ENCODE assay signal across 1 cellular context in genomic region chr14:79834856-79835255, GRCh38.
TF ChIP-seq lines count a peak whose summit lies in the region.

No MANE protein-coding gene starts in this region.

TF ChIP-seq in HepG2, 621 proteins besides CTCF, POLR2A, EP300 and RAD21 (continued from another document):
- no peak for TF ChIP-seq TRIM22 (IDR thresholded peaks at IDR 0.05)
- TF ChIP-seq NFKB2 (CRISPR knock-in tag; IDR thresholded peaks at IDR 0.05; ENCODE audit: borderline replicate concordance): no peak
- no peak for TF ChIP-seq NPAS2 (CRISPR knock-in tag; IDR thresholded peaks at IDR 0.05; ENCODE audit: borderline replicate concordance)
- TF ChIP-seq RAD51 (IDR thresholded peaks at IDR 0.05; ENCODE audit: borderline replicate concordance): no peak
- no peak for TF ChIP-seq ZNF335 (CRISPR knock-in tag; IDR thresholded peaks at IDR 0.05)
- no peak for TF ChIP-seq XRCC5 (optimal IDR thresholded peaks at IDR 0.05; ENCODE audit: low read length)
- TF ChIP-seq CEBPB (IDR thresholded peaks at IDR 0.05; ENCODE audit: borderline replicate concordance, low read depth, low read length): no peak
- no peak for TF ChIP-seq ZNF720 (CRISPR knock-in tag; IDR thresholded peaks at IDR 0.05)
- TF ChIP-seq ZNF7 (CRISPR knock-in tag; IDR thresholded peaks at IDR 0.05): no peak
- no peak for TF ChIP-seq BCLAF1 (IDR thresholded peaks at IDR 0.05)
- no peak for TF ChIP-seq ELF4 (CRISPR knock-in tag; IDR thresholded peaks at IDR 0.05; ENCODE audit: borderline replicate concordance)
- TF ChIP-seq SOX5 (CRISPR knock-in tag; IDR thresholded peaks at IDR 0.05; ENCODE audit: borderline replicate concordance): no peak
- no peak for TF ChIP-seq ZGPAT (CRISPR knock-in tag; IDR thresholded peaks at IDR 0.05)
- no peak for TF ChIP-seq NFIC (IDR thresholded peaks at IDR 0.05; ENCODE audit: low read length)
